Comparison of ENCODE assay signal across 28 cellular contexts in the genomic region with DNA sequence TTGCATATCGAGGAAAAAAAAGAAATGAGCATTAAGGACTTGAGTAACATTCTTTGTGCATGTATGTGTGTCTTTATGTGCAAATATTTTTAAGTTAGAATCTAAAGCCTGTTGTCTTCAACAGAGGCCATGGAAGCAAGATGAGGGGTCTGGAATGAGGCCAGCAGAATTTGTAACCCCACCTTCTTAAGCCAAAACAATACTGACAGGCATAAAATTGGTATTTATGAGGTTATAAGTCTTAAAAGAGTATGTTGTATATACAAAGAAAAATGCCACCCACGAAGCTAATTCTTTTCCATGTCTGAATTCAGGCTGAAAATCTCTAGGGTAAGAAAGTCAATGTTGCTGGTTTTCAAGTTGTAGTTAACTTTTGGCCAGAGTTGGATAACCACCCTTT.
"Had no signal": no experiment of that assay in that cellular context is flagged by ENCODE, and none has a peak within 500 bp of the region (broad histone marks: within the 10 kb centered on the region; RNA-seq: fewer than 3 reads in every experiment).

No MANE protein-coding gene starts in this region.

- H3K27ac Mint-ChIP-seq: immature natural killer cell; mesothelial cell of epicardium; naive B cell; natural killer cell; progenitor cell of endocrine pancreas; stimulated activated naive B cell treated with anti-CD40 and anti-IgM and Interleukin-4, amounts not matched to agents 10 μg/mL and 1 μg/mL and 100 μg/mL, for 72 hours had no signal

- H3K4me1 Mint-ChIP-seq: immature natural killer cell; mesothelial cell of epicardium; naive B cell; natural killer cell; stimulated activated naive B cell treated with anti-CD40 and anti-IgM and Interleukin-4, amounts not matched to agents 10 μg/mL and 1 μg/mL and 100 μg/mL, for 72 hours had no signal

- H3K27ac ChIP-seq: left ventricle myocardium inferior, ovary, right atrium auricular region, stomach, testis, thyroid gland, transverse colon, upper lobe of left lung, vagina had no signal

- H3K27me3 Mint-ChIP-seq: naive B cell; progenitor cell of endocrine pancreas; stimulated activated naive B cell treated with anti-CD40 and anti-IgM and Interleukin-4, amounts not matched to agents 10 μg/mL and 1 μg/mL and 100 μg/mL, for 72 hours had no signal

- H3K9me3 ChIP-seq: left ventricle myocardium inferior, ovary, right atrium auricular region, stomach, testis, thyroid gland, transverse colon, upper lobe of left lung, vagina had no signal

- H3K27me3 ChIP-seq: ovary, right atrium auricular region, stomach, testis, thyroid gland, transverse colon, upper lobe of left lung, vagina had no signal

- H3K36me3 ChIP-seq: left ventricle myocardium inferior, ovary, right atrium auricular region, stomach, thyroid gland, transverse colon, upper lobe of left lung, vagina had no signal

- H3K4me3 Mint-ChIP-seq: immature natural killer cell; mesothelial cell of epicardium; naive B cell; natural killer cell; stimulated activated naive B cell treated with anti-CD40 and anti-IgM and Interleukin-4, amounts not matched to agents 10 μg/mL and 1 μg/mL and 100 μg/mL, for 72 hours had no signal

- H3K4me1 ChIP-seq: left ventricle myocardium inferior, right atrium auricular region, stomach, testis, thyroid gland, transverse colon, upper lobe of left lung, vagina had no signal

- H3K4me3 ChIP-seq: left ventricle myocardium inferior, lung, ovary, right atrium auricular region, skin epidermis, stomach, testis, thyroid gland, transverse colon, upper lobe of left lung, vagina had no signal

- FAIRE-seq: islet of Langerhans, kidney had no signal

- ATAC-seq: left colon; natural killer cell; sciatic nerve; stimulated activated naive B cell treated with anti-CD40 and anti-IgM and Interleukin-4, amounts not matched to agents 10 μg/mL and 1 μg/mL and 100 μg/mL, for 72 hours; stimulated activated naive CD8-positive, alpha-beta T cell treated with anti-CD3 and anti-CD28 coated beads, Interleukin-15, Interleukin-2, amounts not matched to agents 100 U/mL and 50 U/mL, for 24 hours had no signal

- DNase-seq: hypothalamus; immature natural killer cell; kidney; left colon; left ventricle myocardium inferior; mesendoderm; naive B cell; natural killer cell; ovary; stimulated activated CD4-positive, alpha-beta T cell treated with anti-CD3 and anti-CD28 coated beads, Interleukin-12 subunit alpha, Interleukin-12 subunit beta, amount 100 ng/mL, for 4 hours; stimulated activated CD4-positive, alpha-beta T cell treated with anti-CD3 and anti-CD28 coated beads, Interleukin-15, amount 100 ng/mL, for 24 hours; stimulated activated CD4-positive, alpha-beta T cell treated with anti-CD3 and anti-CD28 coated beads, Interleukin-2, amount 100 ng/mL, for 24 hours; stimulated activated CD4-positive, alpha-beta T cell treated with anti-CD3 and anti-CD28 coated beads, Interleukin-4, amount 100 ng/mL, for 1 hour; stimulated activated naive B cell treated with anti-CD40 and anti-IgM and Interleukin-4, amounts not matched to agents 10 μg/mL and 1 μg/mL and 100 μg/mL, for 72 hours; stimulated activated naive CD8-positive, alpha-beta T cell treated with anti-CD3 and anti-CD28 coated beads, Interleukin-15, Interleukin-2, amounts not matched to agents 100 U/mL and 50 U/mL, for 24 hours; stomach; testis; thyroid gland; transverse colon; upper lobe of left lung had no signal

- H3K36me3 Mint-ChIP-seq: mesothelial cell of epicardium; natural killer cell; stimulated activated naive B cell treated with anti-CD40 and anti-IgM and Interleukin-4, amounts not matched to agents 10 μg/mL and 1 μg/mL and 100 μg/mL, for 72 hours had no signal
